1 cellular context compared by ENCODE assay signal in the genomic region with DNA sequence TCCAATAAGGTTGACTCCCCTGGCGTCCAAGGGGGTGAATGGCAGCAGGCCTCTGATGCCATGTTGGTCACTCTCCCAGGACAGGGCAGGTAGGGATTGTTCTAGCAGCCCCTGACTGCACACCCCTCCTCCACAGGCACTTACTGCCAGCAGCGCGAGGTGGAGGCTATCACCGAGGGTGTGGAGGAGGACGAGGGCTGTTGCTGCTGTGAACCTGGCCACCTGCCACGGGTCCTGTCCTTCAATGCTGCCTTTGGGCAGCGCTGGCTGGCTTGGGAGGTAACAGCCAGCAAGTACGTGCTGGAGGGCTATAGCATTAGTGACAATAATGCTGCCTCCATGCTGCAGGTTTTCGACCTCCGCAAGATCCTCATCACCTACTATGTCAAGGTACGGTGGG.
TF ChIP-seq lines count a peak whose summit lies in the region.

No MANE protein-coding gene starts in this region.

TF ChIP-seq in GM12878, 131 proteins besides CTCF, POLR2A, EP300 and RAD21:
- TF ChIP-seq NFXL1 (IDR thresholded peaks at IDR 0.05; ENCODE audit: borderline replicate concordance) (no peak), TCF3 (IDR thresholded peaks at IDR 0.05; ENCODE audit: borderline replicate concordance, insufficient read depth, low read depth, low read length) (no peak), SUZ12 (IDR thresholded peaks at IDR 0.05; ENCODE audit: unreplicated experiment) (no peak), MYC (IDR thresholded peaks at IDR 0.05; ENCODE audit: insufficient read depth, insufficient read length, insufficient replicate concordance, low read length, severe bottlenecking) (no peak), KDM1A (IDR thresholded peaks at IDR 0.05; ENCODE audit: borderline replicate concordance) (no peak), EZH2 (IDR thresholded peaks at IDR 0.05; ENCODE audit: borderline replicate concordance, control insufficient read depth, low read depth, low read length) (no peak), TAF1 (IDR thresholded peaks at IDR 0.05; ENCODE audit: borderline replicate concordance, low read depth, low read length) (no peak), ESRRA (IDR thresholded peaks at IDR 0.05; ENCODE audit: low read length) (no peak), NBN (IDR thresholded peaks at IDR 0.05) (no peak), FOXM1 (IDR thresholded peaks at IDR 0.05; ENCODE audit: low read depth, low read length) (no peak), HDAC2 (IDR thresholded peaks at IDR 0.05) (no peak)
- TF ChIP-seq, protein P1, sequence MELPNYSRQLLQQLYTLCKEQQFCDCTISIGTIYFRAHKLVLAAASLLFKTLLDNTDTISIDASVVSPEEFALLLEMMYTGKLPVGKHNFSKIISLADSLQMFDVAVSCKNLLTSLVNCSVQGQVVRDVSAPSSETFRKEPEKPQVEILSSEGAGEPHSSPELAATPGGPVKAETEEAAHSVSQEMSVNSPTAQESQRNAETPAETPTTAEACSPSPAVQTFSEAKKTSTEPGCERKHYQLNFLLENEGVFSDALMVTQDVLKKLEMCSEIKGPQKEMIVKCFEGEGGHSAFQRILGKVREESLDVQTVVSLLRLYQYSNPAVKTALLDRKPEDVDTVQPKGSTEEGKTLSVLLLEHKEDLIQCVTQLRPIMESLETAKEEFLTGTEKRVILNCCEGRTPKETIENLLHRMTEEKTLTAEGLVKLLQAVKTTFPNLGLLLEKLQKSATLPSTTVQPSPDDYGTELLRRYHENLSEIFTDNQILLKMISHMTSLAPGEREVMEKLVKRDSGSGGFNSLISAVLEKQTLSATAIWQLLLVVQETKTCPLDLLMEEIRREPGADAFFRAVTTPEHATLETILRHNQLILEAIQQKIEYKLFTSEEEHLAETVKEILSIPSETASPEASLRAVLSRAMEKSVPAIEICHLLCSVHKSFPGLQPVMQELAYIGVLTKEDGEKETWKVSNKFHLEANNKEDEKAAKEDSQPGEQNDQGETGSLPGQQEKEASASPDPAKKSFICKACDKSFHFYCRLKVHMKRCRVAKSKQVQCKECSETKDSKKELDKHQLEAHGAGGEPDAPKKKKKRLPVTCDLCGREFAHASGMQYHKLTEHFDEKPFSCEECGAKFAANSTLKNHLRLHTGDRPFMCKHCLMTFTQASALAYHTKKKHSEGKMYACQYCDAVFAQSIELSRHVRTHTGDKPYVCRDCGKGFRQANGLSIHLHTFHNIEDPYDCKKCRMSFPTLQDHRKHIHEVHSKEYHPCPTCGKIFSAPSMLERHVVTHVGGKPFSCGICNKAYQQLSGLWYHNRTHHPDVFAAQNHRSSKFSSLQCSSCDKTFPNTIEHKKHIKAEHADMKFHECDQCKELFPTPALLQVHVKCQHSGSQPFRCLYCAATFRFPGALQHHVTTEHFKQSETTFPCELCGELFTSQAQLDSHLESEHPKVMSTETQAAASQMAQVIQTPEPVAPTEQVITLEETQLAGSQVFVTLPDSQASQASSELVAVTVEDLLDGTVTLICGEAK (IDR thresholded peaks at IDR 0.05; ENCODE audit: borderline replicate concordance) = no peak
